In genomic region chr6:121302882-121303281, GRCh38 we compare ENCODE assay signal across 15 cellular contexts. TPM values are rescaled to one million over a fixed set of nuclear protein-coding genes. Genes with fewer than 3 reads are reported as not detected.
DNase-seq lines count a peak whose midpoint lies in the region; ATAC-seq and TF ChIP-seq lines count a peak whose summit lies in the region.
"Had no signal": no experiment of that assay in that cellular context is flagged by ENCODE, and none has a peak within 500 bp of the region (broad histone marks: within the 10 kb centered on the region; RNA-seq: fewer than 3 reads in every experiment).

No MANE protein-coding gene starts in this region.

- H3K9me3 ChIP-seq in vagina, result no peaks in the 10 kb centered on the region
- H3K9me3 ChIP-seq: lower lobe of right lung, SJCRH30 had no signal

- DNase-seq in mucosa of gallbladder (ENCODE audit: low spot score) (no peak), NCI-H2227 treated with DMSO at 0.1 percent for 48 hours (lab: John Stamatoyannopoulos, UW) (no peak), NCI-H1092 treated with DMSO at 0.1 percent for 48 hours (lab: John Stamatoyannopoulos, UW) (no peak), vagina (ENCODE audit: extremely low spot score in 2 of 2) (no peak)
- DNase-seq: activated CD8-positive, alpha-beta T cell treated with anti-CD3 and anti-CD28 coated beads for 36 hours; foreskin fibroblast; lower lobe of right lung; MV-4-11; NCI-H2171 treated with DMSO at 0.1 percent for 48 hours; SJCRH30; stimulated activated naive CD4-positive, alpha-beta T cell had no signal

- H3K4me3 ChIP-seq in vagina, result no peak overlapping the region
- H3K4me3 ChIP-seq: lower lobe of right lung, SJCRH30 had no signal

- intact Hi-C loops in vagina (cut with DNase I), result no loop called here

- TF ChIP-seq CTCF in vagina (IDR thresholded peaks at IDR 0.05), result no peak

- TF ChIP-seq POLR2A in vagina (IDR thresholded peaks at IDR 0.05), result no peak

- H3K4me1 ChIP-seq in vagina, result no peaks in the 10 kb centered on the region
- H3K4me1 ChIP-seq: lower lobe of right lung, SJCRH30 had no signal

- peak; percentile 63 for ATAC-seq in GM18517 (IDR thresholded peaks at IDR 0.05; ENCODE audit: unreplicated experiment)
- peak; percentile 64 for ATAC-seq in GM19455 (IDR thresholded peaks at IDR 0.05; ENCODE audit: unreplicated experiment)
- ATAC-seq in HG02610 (IDR thresholded peaks at IDR 0.05; ENCODE audit: unreplicated experiment), result peak; percentile 54
- ATAC-seq in HG03280 (IDR thresholded peaks at IDR 0.05; ENCODE audit: unreplicated experiment), result peak; percentile 75
- ATAC-seq: activated CD8-positive, alpha-beta T cell treated with anti-CD3 and anti-CD28 coated beads for 36 hours; lower lobe of right lung had no signal

- no peaks in the 10 kb centered on the region for H3K27me3 ChIP-seq in vagina
- H3K27me3 ChIP-seq: SJCRH30 had no signal

- no peak overlapping the region for H3K27ac ChIP-seq in vagina
- H3K27ac ChIP-seq: lower lobe of right lung, SJCRH30 had no signal

- no peaks in the 10 kb centered on the region for H3K36me3 ChIP-seq in vagina
- H3K36me3 ChIP-seq: lower lobe of right lung, SJCRH30 had no signal

RNA-seq across cellular contexts. Expression of gene TBC1D32, which starts 31.4 kb away (rescaled TPM):
- total RNA-seq in mucosa of gallbladder (8.4 TPM), vagina (9.8 TPM)
